In genomic region chr12:108119126-108119973, GRCh38 we compare ENCODE assay signal across 10 cellular contexts. TPM values are rescaled to one million over a fixed set of nuclear protein-coding genes. Genes with fewer than 3 reads are reported as not detected.
DNase-seq lines count a peak whose midpoint lies in the region; ATAC-seq, FAIRE-seq and TF ChIP-seq lines count a peak whose summit lies in the region.
"Had no signal": no experiment of that assay in that cellular context is flagged by ENCODE, and none has a peak within 500 bp of the region (broad histone marks: within the 10 kb centered on the region; RNA-seq: fewer than 3 reads in every experiment).

No MANE protein-coding gene starts in this region.

- H3K4me3 Mint-ChIP-seq in IgD-negative memory B cell, result peak overlapping the region; percentile 25 to 61 (median 56)

- H3K27me3 Mint-ChIP-seq in IgD-negative memory B cell, result no peaks in the 10 kb centered on the region

- TF ChIP-seq POLR2A in esophagus muscularis mucosa (IDR thresholded peaks at IDR 0.05; ENCODE audit: low read depth), result no peak

- H3K27me3 ChIP-seq in left ventricle myocardium inferior (ENCODE audit: low read depth) (peaks cover 40% of the 10 kb centered on the region), esophagus muscularis mucosa (no peaks in the 10 kb centered on the region), HAP-1 (ENCODE audit: low read depth) (no peaks in the 10 kb centered on the region)
- H3K27me3 ChIP-seq: transverse colon had no signal

- H3K27ac ChIP-seq in left ventricle myocardium inferior (replicated peaks), result no peak overlapping the region
- H3K27ac ChIP-seq in esophagus muscularis mucosa (replicated peaks in 1 of 4), result peak overlapping the region; percentile 52 to 86 (median 70)
- peak overlapping the region; percentile 59 for H3K27ac ChIP-seq in urinary bladder (ENCODE audit: low read depth)
- no peak overlapping the region for H3K27ac ChIP-seq in kidney (ENCODE audit: low read depth in 2 of 2, low read length in 2 of 2)

- TF ChIP-seq CTCF in left ventricle myocardium inferior (IDR thresholded peaks at IDR 0.05; ENCODE audit: borderline replicate concordance) (no peak), esophagus muscularis mucosa (IDR thresholded peaks at IDR 0.05) (no peak), kidney (IDR thresholded peaks at IDR 0.05; ENCODE audit: borderline replicate concordance, extremely low read depth, insufficient read depth) (no peak)

- TF ChIP-seq EP300 in esophagus muscularis mucosa (IDR thresholded peaks at IDR 0.05), result no peak

- peaks cover 1% of the 10 kb centered on the region for H3K36me3 Mint-ChIP-seq in IgD-negative memory B cell

- ATAC-seq in left ventricle myocardium superior, result peak; percentile 18

- no peak overlapping the region for H3K4me3 ChIP-seq in left ventricle myocardium inferior
- H3K4me3 ChIP-seq in esophagus muscularis mucosa, result no peak overlapping the region
- no peak overlapping the region for H3K4me3 ChIP-seq in urinary bladder (ENCODE audit: low read depth, low read length)
- no peak overlapping the region for H3K4me3 ChIP-seq in HAP-1
- H3K4me3 ChIP-seq in kidney (ENCODE audit: low read length in 2 of 2), result no peak overlapping the region
- H3K4me3 ChIP-seq: transverse colon had no signal

- H3K4me1 Mint-ChIP-seq in IgD-negative memory B cell, result peaks cover 30 to 51% (median 36%) of the 10 kb centered on the region in 3 donors

- peaks cover 8% of the 10 kb centered on the region for H3K9me3 ChIP-seq in left ventricle myocardium inferior (replicated peaks)
- H3K9me3 ChIP-seq in esophagus muscularis mucosa, result peaks cover 0 to 5% (median 0%) of the 10 kb centered on the region in 4 donors
- no peaks in the 10 kb centered on the region for H3K9me3 ChIP-seq in HAP-1
- peaks cover 0 to 4% of the 10 kb centered on the region in 2 donors for H3K9me3 ChIP-seq in kidney (ENCODE audit: control insufficient read depth in 1 of 2, low read length in 2 of 2)
- H3K9me3 ChIP-seq: transverse colon had no signal

- no peaks in the 10 kb centered on the region for H3K36me3 ChIP-seq in left ventricle myocardium inferior
- H3K36me3 ChIP-seq in esophagus muscularis mucosa, result no peaks in the 10 kb centered on the region
- no peaks in the 10 kb centered on the region for H3K36me3 ChIP-seq in urinary bladder (ENCODE audit: insufficient read depth)
- no peaks in the 10 kb centered on the region for H3K36me3 ChIP-seq in HAP-1 (replicated peaks)
- no peaks in the 10 kb centered on the region for H3K36me3 ChIP-seq in kidney (ENCODE audit: control insufficient read depth in 1 of 2, insufficient read depth in 2 of 2, low read length in 2 of 2)
- H3K36me3 ChIP-seq: transverse colon had no signal

- peaks cover 0 to 5% (median 0%) of the 10 kb centered on the region in 3 donors for H3K9me3 Mint-ChIP-seq in IgD-negative memory B cell

- 67% methylated on average over 7 of the region's 7 CpGs for WGBS in esophagus muscularis mucosa
- WGBS in urinary bladder, result 65% methylated on average over 7 of the region's 7 CpGs

- no peak overlapping the region for H3K9ac ChIP-seq in kidney (ENCODE audit: low read length in 2 of 2)

- DNase-seq in left ventricle myocardium superior (no peak), left ventricle myocardium inferior (no peak), esophagus muscularis mucosa (ENCODE audit: extremely low spot score) (no peak), HAP-1 (ENCODE audit: low spot score in 2 of 2) (no peak), kidney (no peak)
- DNase-seq in activated effector memory CD4-positive, alpha-beta T cell treated with Interleukin-2 at 50 U/mL for 16 hours, result no peak
- DNase-seq: KG1, transverse colon had no signal

- in situ Hi-C loops in HAP-1 (cut with MboI; ENCODE audit: low sequenced_read_pairs), result no loop called here

- no peak for FAIRE-seq in kidney (lab: Jason Lieb, UNC)

- H3K4me1 ChIP-seq in left ventricle myocardium inferior (no peaks in the 10 kb centered on the region), esophagus muscularis mucosa (peaks cover 0 to 57% (median 47%) of the 10 kb centered on the region in 4 donors), urinary bladder (ENCODE audit: insufficient read depth) (peaks cover 2% of the 10 kb centered on the region), HAP-1 (no peaks in the 10 kb centered on the region), kidney (ENCODE audit: control insufficient read depth in 1 of 2, insufficient read depth in 1 of 2, low read depth in 1 of 2, low read length in 2 of 2) (peaks cover 2 to 6% of the 10 kb centered on the region in 2 donors)

- intact Hi-C loops in left ventricle myocardium superior (cut with micrococcal nuclease), result no loop called here
- intact Hi-C loops in left ventricle myocardium inferior (cut with micrococcal nuclease), result no loop called here
- intact Hi-C loops in esophagus muscularis mucosa (cut with DNase I), result no loop called here
- intact Hi-C loops in kidney (cut with DNase I), result no loop called here

- H3K27ac Mint-ChIP-seq in IgD-negative memory B cell, result peak overlapping the region; percentile 59 to 97 (median 73)

RNA-seq across cellular contexts. Expression of gene WSCD2, which starts 9.7 kb away (rescaled TPM):
- 0.45 TPM for total RNA-seq in left ventricle myocardium superior
- total RNA-seq in left ventricle myocardium inferior, result 0.14 TPM
- polyA plus RNA-seq in IgD-negative memory B cell, result 2.8 TPM
- total RNA-seq in esophagus muscularis mucosa, result 10 to 100 TPM; 24.7 to 47.9 (median 30.4) TPM
- total RNA-seq in urinary bladder, result 6.5 TPM
- 2.3 TPM for polyA plus RNA-seq in urinary bladder
- 1.6 TPM for total RNA-seq in kidney
- 2.0 TPM for polyA plus RNA-seq in kidney (ENCODE audit: insufficient read depth, low read depth, low replicate concordance)

Comparison
In these comparisons a context has a peak if more than half of its experiments do, and no peak if none do; other contexts are left out.
1. H3K27ac ChIP-seq: peak in esophagus muscularis mucosa (4 of 4) and urinary bladder (single experiment); none in left ventricle myocardium inferior (single experiment) and kidney (0 of 2).